16 cellular contexts compared by ENCODE assay signal in the genomic region with DNA sequence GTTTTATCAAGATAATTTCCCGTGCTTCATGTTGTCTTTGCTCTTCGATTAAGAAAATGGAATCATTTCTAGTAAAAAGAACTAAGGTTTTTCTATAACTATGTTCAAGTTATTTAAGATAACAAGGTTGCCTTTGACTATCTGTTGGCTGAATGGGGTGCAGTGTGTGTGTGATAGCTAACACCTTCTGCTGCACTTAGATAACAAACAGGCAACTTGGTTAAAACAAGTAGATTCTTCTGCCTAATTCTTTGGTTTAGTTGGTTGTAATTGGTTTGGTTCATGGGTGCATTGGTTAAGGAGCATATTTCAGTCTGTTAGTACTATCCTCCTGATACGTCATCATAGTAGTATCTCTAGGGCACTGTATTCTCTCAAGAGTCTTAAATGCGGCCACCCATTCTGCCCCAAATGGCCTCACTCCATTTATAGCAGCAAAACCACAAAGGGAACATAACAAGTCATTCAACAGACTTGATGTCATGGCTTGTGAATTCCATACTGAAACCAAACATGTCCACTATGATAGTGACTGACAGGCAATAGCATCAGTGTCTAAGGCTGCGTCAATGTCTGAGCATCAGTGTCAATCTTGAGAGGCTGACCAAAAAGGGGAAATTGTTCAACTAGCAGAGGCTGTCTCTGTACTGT. TPM values are rescaled to one million over a fixed set of nuclear protein-coding genes. Genes with fewer than 3 reads are reported as not detected.
DNase-seq lines count a peak whose midpoint lies in the region; ATAC-seq and TF ChIP-seq lines count a peak whose summit lies in the region.
"Had no signal": no experiment of that assay in that cellular context is flagged by ENCODE, and none has a peak within 500 bp of the region (broad histone marks: within the 10 kb centered on the region; RNA-seq: fewer than 3 reads in every experiment).

No MANE protein-coding gene starts in this region.

- H3K9ac ChIP-seq in mesenchymal stem cell (ENCODE audit: low read length) = no peak overlapping the region

- no peak overlapping the region for H3K14ac ChIP-seq in mesenchymal stem cell (ENCODE audit: low read length in 2 of 2)

- WGBS in mesenchymal stem cell = 26% methylated on average over 2 of the region's 5 CpGs

- H2AK5ac ChIP-seq in mesenchymal stem cell (ENCODE audit: low read length, severe bottlenecking) = no peak overlapping the region

- H3K79me1 ChIP-seq in mesenchymal stem cell (replicated peaks; ENCODE audit: low read length, poor library complexity, severe bottlenecking) = no peaks in the 10 kb centered on the region

- H2AFZ ChIP-seq in mesenchymal stem cell (ENCODE audit: low read depth, low read length) = no peak overlapping the region

- ATAC-seq in HG03565 (IDR thresholded peaks at IDR 0.05; ENCODE audit: unreplicated experiment) = peak; percentile 89
- ATAC-seq in activated T-helper 17 cell treated with anti-CD3 and anti-CD28 coated beads, Interleukin-2, amount 50 U/mL, for 72 hours (replicated peaks) = peak; percentile 86
- ATAC-seq: left colon, right lobe of liver, T-helper 17 cell had no signal

- no peaks in the 10 kb centered on the region for H3K36me3 Mint-ChIP-seq in activated T-helper 17 cell treated with anti-CD3 and anti-CD28 coated beads, Interleukin-2, amount 50 U/mL, for 72 hours (ENCODE audit: low read depth)

- TF ChIP-seq CTCF in GM12865 (IDR thresholded peaks at IDR 0.05; ENCODE audit: insufficient read depth, low read depth, low read length, missing control alignments) (no peak), RWPE1 (conservative IDR thresholded peaks at IDR 0.05; ENCODE audit: low read depth) (no peak)

- peaks cover 2% of the 10 kb centered on the region for H3K27me3 Mint-ChIP-seq in activated T-helper 17 cell treated with anti-CD3 and anti-CD28 coated beads, Interleukin-2, amount 50 U/mL, for 72 hours
- H3K27me3 Mint-ChIP-seq: activated CD4-positive, alpha-beta memory T cell treated with anti-CD3 and anti-CD28 coated beads, Interleukin-2, amount 10 ng/mL, durations not matched to agents 7 days and 5 days had no signal

- no peak overlapping the region for H3K27ac Mint-ChIP-seq in activated T-helper 17 cell treated with anti-CD3 and anti-CD28 coated beads, Interleukin-2, amount 50 U/mL, for 72 hours
- H3K27ac Mint-ChIP-seq: activated CD4-positive, alpha-beta memory T cell treated with anti-CD3 and anti-CD28 coated beads, Interleukin-2, amount 10 ng/mL, durations not matched to agents 7 days and 5 days; T-helper 17 cell had no signal

- no peaks in the 10 kb centered on the region for H3K4me1 ChIP-seq in mesenchymal stem cell (ENCODE audit: control insufficient read depth, insufficient read depth, low read depth, low read length)
- H3K4me1 ChIP-seq: right lobe of liver had no signal

- H4K8ac ChIP-seq in mesenchymal stem cell (ENCODE audit: low read length) = no peak overlapping the region

- no peak overlapping the region for H2BK15ac ChIP-seq in mesenchymal stem cell (ENCODE audit: low read depth, poor library complexity, severe bottlenecking)

- no peak overlapping the region for H4K91ac ChIP-seq in mesenchymal stem cell (ENCODE audit: low read length)

- no peak overlapping the region for H2BK5ac ChIP-seq in mesenchymal stem cell (ENCODE audit: low read depth, low read length, poor library complexity, severe bottlenecking)

- H3K4me1 Mint-ChIP-seq in activated T-helper 17 cell treated with anti-CD3 and anti-CD28 coated beads, Interleukin-2, amount 50 U/mL, for 72 hours = no peaks in the 10 kb centered on the region
- H3K4me1 Mint-ChIP-seq: activated CD4-positive, alpha-beta memory T cell treated with anti-CD3 and anti-CD28 coated beads, Interleukin-2, amount 10 ng/mL, durations not matched to agents 7 days and 5 days; T-helper 17 cell had no signal

- H3K9me3 Mint-ChIP-seq in activated T-helper 17 cell treated with anti-CD3 and anti-CD28 coated beads, Interleukin-2, amount 50 U/mL, for 72 hours = no peaks in the 10 kb centered on the region
- H3K9me3 Mint-ChIP-seq: activated CD4-positive, alpha-beta memory T cell treated with anti-CD3 and anti-CD28 coated beads, Interleukin-2, amount 10 ng/mL, durations not matched to agents 7 days and 5 days had no signal

- no peak overlapping the region for H2BK120ac ChIP-seq in mesenchymal stem cell (ENCODE audit: low read depth, low read length)

- H3K4me2 ChIP-seq in mesenchymal stem cell (ENCODE audit: low read length, poor library complexity, severe bottlenecking) = no peak overlapping the region

- H3K4me3 Mint-ChIP-seq in activated T-helper 17 cell treated with anti-CD3 and anti-CD28 coated beads, Interleukin-2, amount 50 U/mL, for 72 hours = no peak overlapping the region
- H3K4me3 Mint-ChIP-seq: activated CD4-positive, alpha-beta memory T cell treated with anti-CD3 and anti-CD28 coated beads, Interleukin-2, amount 10 ng/mL, durations not matched to agents 7 days and 5 days; T-helper 17 cell had no signal

- CTCF ChIA-PET in RWPE1 (lab: Yijun Ruan, JAX) = no interaction called here

- H3K23ac ChIP-seq in mesenchymal stem cell (ENCODE audit: low read length in 2 of 2) = no peak overlapping the region

- H3K18ac ChIP-seq in mesenchymal stem cell (ENCODE audit: low read depth in 1 of 2, low read length in 2 of 2) = no peak overlapping the region

- no peaks in the 10 kb centered on the region for H3K9me3 ChIP-seq in mesenchymal stem cell (ENCODE audit: control insufficient read depth, low read length)
- H3K9me3 ChIP-seq: right lobe of liver had no signal

- peaks cover 0 to 1% of the 10 kb centered on the region in 2 experiments for H3K27me3 ChIP-seq in mesenchymal stem cell (ENCODE audit: control insufficient read depth in 1 of 2, insufficient read depth in 1 of 2, low read length in 2 of 2)
- H3K27me3 ChIP-seq: right lobe of liver had no signal

- POLR2A ChIA-PET in RWPE1 (lab: Yijun Ruan, JAX; ENCODE audit: low non-redundant PET) = no interaction called here

- H3K4me3 ChIP-seq in GM12865 (ENCODE audit: low read depth, low read length) (no peak overlapping the region), mesenchymal stem cell (ENCODE audit: insufficient read depth in 1 of 2, low read depth in 1 of 2, low read length in 2 of 2) (no peak overlapping the region)
- H3K4me3 ChIP-seq: right lobe of liver had no signal

- DNase-seq in GM12865 (ENCODE audit: low read depth) = peak; percentile 48
- DNase-seq in mesenchymal stem cell = peak; percentile 92
- DNase-seq in NCI-H2081 treated with DMSO at 0.1 percent for 48 hours (lab: John Stamatoyannopoulos, UW) = no peak
- DNase-seq in A172 (ENCODE audit: low spot score) = no peak
- no peak for DNase-seq in NCI-H345 treated with DMSO at 0.1 percent for 48 hours (lab: John Stamatoyannopoulos, UW; ENCODE audit: unreplicated experiment)
- DNase-seq in RWPE1 (ENCODE audit: low spot score) = no peak
- DNase-seq: activated CD4-positive, alpha-beta memory T cell treated with anti-CD3 and anti-CD28 coated beads, Interleukin-2, amount 10 ng/mL, durations not matched to agents 7 days and 5 days; caudate nucleus; effector CD8-positive, alpha-beta T cell; left colon; NCI-H1694 treated with DMSO at 0.1 percent for 48 hours; NCI-H524; right lobe of liver; T-helper 17 cell had no signal

- no peak overlapping the region for H3K4ac ChIP-seq in mesenchymal stem cell (ENCODE audit: low read depth in 1 of 2, low read length in 2 of 2)

- peak overlapping the region in 1 of 2 experiments; percentile 61 for H2BK12ac ChIP-seq in mesenchymal stem cell (ENCODE audit: low read length in 2 of 2)

- H3K36me3 ChIP-seq in mesenchymal stem cell (ENCODE audit: control insufficient read depth in 1 of 2, insufficient read depth in 2 of 2, low read depth in 1 of 2, low read length in 2 of 2) = no peaks in the 10 kb centered on the region
- H3K36me3 ChIP-seq: right lobe of liver had no signal

- H3K27ac ChIP-seq in mesenchymal stem cell (ENCODE audit: low read length, poor library complexity, severe bottlenecking) = no peak overlapping the region
- H3K27ac ChIP-seq in RWPE1 = no peak overlapping the region
- H3K27ac ChIP-seq: right lobe of liver had no signal

RNA-seq across cellular contexts. Expression of gene CCDC3, which starts 55.7 kb away (rescaled TPM):
- total RNA-seq in activated T-helper 17 cell treated with anti-CD3 and anti-CD28 coated beads, Interleukin-2, amount 50 U/mL, for 72 hours = 1 to 10 TPM in 1 of 2 donors, under 1 TPM in 1; 0.26 to 2.5 TPM
- 138 TPM for polyA plus RNA-seq in mesenchymal stem cell (2013, experiment 1 of 2)
- 139 TPM for polyA plus RNA-seq in mesenchymal stem cell (2013, experiment 2 of 2)
- total RNA-seq in A172 (2014; rRNA removed; shearing (Covaris generic)) = 0.03 TPM in 1 of 2 replicates, not detected in the other

Comparison
In these comparisons a context has a peak if more than half of its experiments do, and no peak if none do; other contexts are left out.
1. DNase-seq: peak in GM12865 (single experiment) and mesenchymal stem cell (single experiment); none in NCI-H2081 treated with DMSO at 0.1 percent for 48 hours (single experiment), A172 (single experiment), NCI-H345 treated with DMSO at 0.1 percent for 48 hours (single experiment) and RWPE1 (single experiment).